Comparison of ENCODE assay signal across 2 cellular contexts in the genomic region with DNA sequence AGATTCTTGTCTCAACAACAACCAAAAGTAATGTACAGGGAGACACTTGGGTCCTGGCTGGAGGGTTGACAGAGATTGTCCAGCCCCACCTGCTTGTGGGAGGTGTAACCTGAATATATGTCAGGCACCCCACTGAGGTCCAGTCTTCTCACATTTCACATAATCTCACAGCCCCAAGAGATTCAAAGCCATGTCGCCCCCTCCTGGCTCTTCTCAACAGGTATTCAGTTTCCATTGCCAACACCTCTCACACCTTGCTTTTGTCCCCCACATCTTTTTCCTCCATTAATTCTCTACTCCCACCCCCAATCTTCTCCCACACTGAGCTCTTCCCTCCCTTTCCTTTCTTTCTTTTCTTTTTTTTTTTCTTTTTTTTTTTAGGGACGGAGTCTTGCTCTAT.
TF ChIP-seq lines count a peak whose summit lies in the region.

No MANE protein-coding gene starts in this region.

TF ChIP-seq in Ishikawa, 13 proteins besides CTCF, POLR2A, EP300 and RAD21:
- TF ChIP-seq TAF1 (IDR thresholded peaks at IDR 0.05; ENCODE audit: low read depth) (no peak), CEBPB (IDR thresholded peaks at IDR 0.05) (no peak), TEAD4 (IDR thresholded peaks at IDR 0.05) (no peak), NFIC (IDR thresholded peaks at IDR 0.05) (no peak), REST (IDR thresholded peaks at IDR 0.05; ENCODE audit: low read depth) (no peak)
- TF ChIP-seq, protein P1, sequence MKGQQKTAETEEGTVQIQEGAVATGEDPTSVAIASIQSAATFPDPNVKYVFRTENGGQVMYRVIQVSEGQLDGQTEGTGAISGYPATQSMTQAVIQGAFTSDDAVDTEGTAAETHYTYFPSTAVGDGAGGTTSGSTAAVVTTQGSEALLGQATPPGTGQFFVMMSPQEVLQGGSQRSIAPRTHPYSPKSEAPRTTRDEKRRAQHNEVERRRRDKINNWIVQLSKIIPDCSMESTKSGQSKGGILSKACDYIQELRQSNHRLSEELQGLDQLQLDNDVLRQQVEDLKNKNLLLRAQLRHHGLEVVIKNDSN (IDR thresholded peaks at IDR 0.05): no peak

TF ChIP-seq in WTC11, 78 proteins besides CTCF, POLR2A, EP300 and RAD21:
- TF ChIP-seq, protein P2, sequence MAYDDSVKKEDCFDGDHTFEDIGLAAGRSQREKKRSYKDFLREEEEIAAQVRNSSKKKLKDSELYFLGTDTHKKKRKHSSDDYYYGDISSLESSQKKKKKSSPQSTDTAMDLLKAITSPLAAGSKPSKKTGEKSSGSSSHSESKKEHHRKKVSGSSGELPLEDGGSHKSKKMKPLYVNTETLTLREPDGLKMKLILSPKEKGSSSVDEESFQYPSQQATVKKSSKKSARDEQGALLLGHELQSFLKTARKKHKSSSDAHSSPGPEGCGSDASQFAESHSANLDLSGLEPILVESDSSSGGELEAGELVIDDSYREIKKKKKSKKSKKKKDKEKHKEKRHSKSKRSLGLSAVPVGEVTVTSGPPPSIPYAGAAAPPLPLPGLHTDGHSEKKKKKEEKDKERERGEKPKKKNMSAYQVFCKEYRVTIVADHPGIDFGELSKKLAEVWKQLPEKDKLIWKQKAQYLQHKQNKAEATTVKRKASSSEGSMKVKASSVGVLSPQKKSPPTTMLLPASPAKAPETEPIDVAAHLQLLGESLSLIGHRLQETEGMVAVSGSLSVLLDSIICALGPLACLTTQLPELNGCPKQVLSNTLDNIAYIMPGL (CRISPR knock-in tag; IDR thresholded peaks at IDR 0.05): no peak
- TF ChIP-seq NFE2L1 (CRISPR knock-in tag; IDR thresholded peaks at IDR 0.05) (no peak), CBFB (CRISPR knock-in tag; IDR thresholded peaks at IDR 0.05; ENCODE audit: low read depth) (no peak)
TF ChIP-seq in WTC11: peak in this region for 0.
